ENCODE assay signal across 23 cellular contexts in genomic region chr10:12202230-12202629, GRCh38.
"Had no signal": no experiment of that assay in that cellular context is flagged by ENCODE, and none has a peak within 500 bp of the region (broad histone marks: within the 10 kb centered on the region; RNA-seq: fewer than 3 reads in every experiment).

No MANE protein-coding gene starts in this region.

- DNase-seq: activated CD8-positive, alpha-beta memory T cell treated with anti-CD3 and anti-CD28 coated beads, Interleukin-2, amount 50 U/mL, for 4 hours; activated gamma-delta T cell treated with Interleukin-2 at 50 U/mL for 16 hours; activated naive CD4-positive, alpha-beta T cell treated with anti-CD3 and anti-CD28 coated beads, Interleukin-2, amount 50 U/mL, for 16 hours; activated T-cell treated with anti-CD3 and anti-CD28 coated beads, Interleukin-2, amount 50 U/mL, for 1 hour; brain microvascular endothelial cell; IMR-90; KG1; MG63; NCI-H1092 treated with DMSO at 0.1 percent for 48 hours; NCI-H1417 treated with DMSO at 0.1 percent for 48 hours; NCI-H1694 treated with DMSO at 0.1 percent for 48 hours; NCI-H2029 treated with DMSO at 0.1 percent for 48 hours; NCI-H345; NCI-H510A treated with DMSO at 0.1 percent for 48 hours; NCI-H69; NK-92 treated with Interleukin-12 subunit alpha and Interleukin-12 subunit beta, amount 100 ng/mL, for 24 hours; PC-3; SHP77; SW 1271 had no signal

- H3K4me1 ChIP-seq: SJSA1 had no signal

- H3K9me3 ChIP-seq: MG63, SJSA1 had no signal

- ATAC-seq: PC-3, SK-N-SH treated with all-trans-retinoic acid at 6 μM for 48 hours had no signal

- H3K27ac ChIP-seq: brain microvascular endothelial cell, cardiac muscle cell, SJSA1 had no signal

- FAIRE-seq: RCC 7860 had no signal

- H3K27me3 ChIP-seq: brain microvascular endothelial cell, cardiac muscle cell, MG63, SJSA1 had no signal

- H3K4me3 ChIP-seq: cardiac muscle cell, MG63, SJSA1 had no signal
